In genomic region chr10:79075418-79075817, GRCh38 we compare ENCODE assay signal across 1 cellular context.
TF ChIP-seq lines count a peak whose summit lies in the region.

No MANE protein-coding gene starts in this region.

TF ChIP-seq in HepG2, 621 proteins besides CTCF, POLR2A, EP300 and RAD21:
- TF ChIP-seq ARNT2 (CRISPR knock-in tag; IDR thresholded peaks at IDR 0.05; ENCODE audit: low read depth): no peak
- no peak for TF ChIP-seq ZNF724P (CRISPR knock-in tag; IDR thresholded peaks at IDR 0.05; ENCODE audit: borderline replicate concordance)
- TF ChIP-seq ZNF296 (CRISPR knock-in tag; conservative IDR thresholded peaks at IDR 0.05): no peak
- TF ChIP-seq ATM (IDR thresholded peaks at IDR 0.05; ENCODE audit: borderline replicate concordance): no peak
- no peak for TF ChIP-seq ZFX (CRISPR knock-in tag; IDR thresholded peaks at IDR 0.05; ENCODE audit: low read depth)
- TF ChIP-seq ZNF558 (CRISPR knock-in tag; IDR thresholded peaks at IDR 0.05; ENCODE audit: borderline replicate concordance): no peak
- no peak for TF ChIP-seq ZNF33A (CRISPR knock-in tag; IDR thresholded peaks at IDR 0.05; ENCODE audit: borderline replicate concordance)
- no peak for TF ChIP-seq ZNF333 (CRISPR knock-in tag; IDR thresholded peaks at IDR 0.05; ENCODE audit: borderline replicate concordance)
- no peak for TF ChIP-seq ZSCAN21 (CRISPR knock-in tag; IDR thresholded peaks at IDR 0.05; ENCODE audit: borderline replicate concordance)
- no peak for TF ChIP-seq ZBED4 (CRISPR knock-in tag; IDR thresholded peaks at IDR 0.05; ENCODE audit: borderline replicate concordance)
- TF ChIP-seq, protein P1, sequence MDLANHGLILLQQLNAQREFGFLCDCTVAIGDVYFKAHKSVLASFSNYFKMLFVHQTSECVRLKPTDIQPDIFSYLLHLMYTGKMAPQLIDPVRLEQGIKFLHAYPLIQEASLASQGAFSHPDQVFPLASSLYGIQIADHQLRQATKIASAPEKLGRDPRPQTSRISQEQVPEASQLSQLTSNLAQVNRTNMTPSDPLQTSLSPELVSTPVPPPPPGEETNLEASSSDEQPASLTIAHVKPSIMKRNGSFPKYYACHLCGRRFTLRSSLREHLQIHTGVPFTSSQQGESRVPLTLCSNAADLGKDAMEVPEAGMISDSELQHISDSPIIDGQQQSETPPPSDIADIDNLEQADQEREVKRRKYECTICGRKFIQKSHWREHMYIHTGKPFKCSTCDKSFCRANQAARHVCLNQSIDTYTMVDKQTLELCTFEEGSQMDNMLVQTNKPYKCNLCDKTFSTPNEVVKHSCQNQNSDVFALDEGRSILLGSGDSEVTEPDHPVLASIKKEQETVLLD (CRISPR knock-in tag; IDR thresholded peaks at IDR 0.05; ENCODE audit: low read depth): no peak
- TF ChIP-seq JUN (CRISPR knock-in tag; IDR thresholded peaks at IDR 0.05): no peak
- no peak for TF ChIP-seq ZZZ3 (CRISPR knock-in tag; IDR thresholded peaks at IDR 0.05; ENCODE audit: borderline replicate concordance)
- no peak for TF ChIP-seq ZFYVE20 (CRISPR knock-in tag; IDR thresholded peaks at IDR 0.05; ENCODE audit: borderline replicate concordance, low read depth)
- no peak for TF ChIP-seq KDM5A (IDR thresholded peaks at IDR 0.05; ENCODE audit: borderline replicate concordance, low read length)
- TF ChIP-seq ZBTB43 (CRISPR knock-in tag; conservative IDR thresholded peaks at IDR 0.05): no peak
